24 cellular contexts compared by ENCODE assay signal in the genomic region with DNA sequence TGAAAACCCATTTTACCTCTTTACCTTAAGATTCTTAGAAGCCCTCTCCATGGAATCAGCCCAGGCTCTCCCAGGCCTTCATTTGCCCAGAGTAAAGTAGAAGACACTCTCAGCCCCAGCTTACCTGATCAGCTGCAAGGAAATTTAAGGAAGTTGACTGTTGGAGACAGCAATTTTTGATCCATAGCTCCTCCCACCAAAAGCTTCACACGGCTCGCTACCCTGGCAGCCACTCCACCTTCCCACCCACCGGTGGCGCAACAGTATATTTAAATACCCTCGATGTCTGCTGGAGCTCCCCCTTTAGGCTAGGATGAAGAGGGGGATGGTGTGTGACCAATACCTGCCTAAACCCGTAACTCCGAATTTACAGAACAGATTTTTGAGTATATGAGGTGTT.
DNase-seq lines count a peak whose midpoint lies in the region; FAIRE-seq and TF ChIP-seq lines count a peak whose summit lies in the region.
"Had no signal": no experiment of that assay in that cellular context is flagged by ENCODE, and none has a peak within 500 bp of the region (broad histone marks: within the 10 kb centered on the region; RNA-seq: fewer than 3 reads in every experiment).

No MANE protein-coding gene starts in this region.

- intact Hi-C loops in kidney (cut with DNase I) = no loop called here
- intact Hi-C loops in esophagus muscularis mucosa (cut with DNase I) = no loop called here

- H4K20me1 ChIP-seq in H1 (replicated peaks in 1 of 2; ENCODE audit: control insufficient read depth in 1 of 2, insufficient read depth in 2 of 2, low read length in 2 of 2) = no peaks in the 10 kb centered on the region

- H3K27me3 ChIP-seq in HUES64 (ENCODE audit: insufficient read depth, low read length) = peaks cover 17% of the 10 kb centered on the region
- H3K27me3 ChIP-seq in H1 (replicated peaks in 1 of 4; ENCODE audit: control insufficient read depth in 3 of 4, extremely low read depth in 1 of 4, insufficient read depth in 3 of 4, low read length in 3 of 4) = peaks cover 0 to 2% (median 0%) of the 10 kb centered on the region in 4 experiments; a peak in 3 of 7 replicates
- H3K27me3 ChIP-seq in esophagus muscularis mucosa = peaks cover 0 to 1% (median 0%) of the 10 kb centered on the region in 4 donors
- H3K27me3 ChIP-seq: cardiac muscle cell, foreskin keratinocyte, tibial artery had no signal

- no peak overlapping the region for H4K5ac ChIP-seq in H1 (ENCODE audit: insufficient read length, low read depth, low read length)

- peaks cover 45% of the 10 kb centered on the region for H3K4me1 ChIP-seq in HUES64 (ENCODE audit: insufficient read depth, low read length)
- H3K4me1 ChIP-seq in H1 (replicated peaks in 1 of 4; ENCODE audit: control insufficient read depth in 3 of 4, insufficient read depth in 4 of 4, low read length in 3 of 4) = peaks cover 4 to 21% (median 12%) of the 10 kb centered on the region in 4 experiments; a peak in 6 of 7 replicates
- no peaks in the 10 kb centered on the region for H3K4me1 ChIP-seq in kidney (ENCODE audit: control insufficient read depth in 1 of 2, insufficient read depth in 1 of 2, low read depth in 1 of 2, low read length in 2 of 2)
- H3K4me1 ChIP-seq in esophagus muscularis mucosa = no peaks in the 10 kb centered on the region
- H3K4me1 ChIP-seq: tibial artery had no signal

- no peak overlapping the region for H3K27ac ChIP-seq in HUES64 (ENCODE audit: low read depth, low read length)
- H3K27ac ChIP-seq in H1 (ENCODE audit: low read depth, low read length) = no peak overlapping the region
- H3K27ac ChIP-seq in kidney (ENCODE audit: low read depth in 2 of 2, low read length in 2 of 2) = no peak overlapping the region
- no peak overlapping the region for H3K27ac ChIP-seq in esophagus muscularis mucosa (replicated peaks in 1 of 4)
- H3K27ac ChIP-seq: cardiac muscle cell, foreskin keratinocyte, RWPE1, skin epidermis, tibial artery had no signal

- H2BK15ac ChIP-seq in H1 (ENCODE audit: low read length) = no peak overlapping the region

- CTCF ChIA-PET in H1 (lab: Charles Lee; ENCODE audit: partially characterized antibody) = interaction anchor here (0.7 to 1.7 kb wide), 11 partner anchors 8 to 213 kb away, joined by 3 to 9 read pairs (median 4); no protein-coding TSS in a partner anchor

- no peak overlapping the region for H4K8ac ChIP-seq in H1 (ENCODE audit: extremely low read depth, insufficient read depth, low read length)

- no peak overlapping the region for H2BK5ac ChIP-seq in H1 (ENCODE audit: low read depth, low read length)

- 47% methylated on average over 6 of the region's 7 CpGs for WGBS in HUES64
- 11% methylated on average over 7 of the region's 7 CpGs; no CpG with 5 or more reads in 1 of the 2 experiments for WGBS in H1 (ENCODE audit: extremely low coverage in 1 of 2, insufficient coverage in 1 of 2, insufficient read length in 1 of 2, insufficient replicate concordance in 2 of 2, low coverage in 1 of 2, low lambda C conversion rate in 2 of 2, missing lambda C conversion rate in 1 of 2), 2 experiments
- WGBS in esophagus muscularis mucosa = 59% methylated on average over 7 of the region's 7 CpGs

- no peak overlapping the region for H3K56ac ChIP-seq in H1 (replicated peaks; ENCODE audit: insufficient read length, low read depth, low read length)

- no peaks in the 10 kb centered on the region for H3K79me1 ChIP-seq in H1 (ENCODE audit: low read depth, low read length)

- H3K9ac ChIP-seq in HUES64 (ENCODE audit: low read depth, low read length) (no peak overlapping the region), H1 (replicated peaks in 1 of 4; ENCODE audit: extremely low read depth in 1 of 4, low read depth in 3 of 4, low read length in 3 of 4) (no peak overlapping the region), kidney (ENCODE audit: low read length in 2 of 2) (no peak overlapping the region)
- H3K9ac ChIP-seq: SK-N-SH had no signal

- no peak overlapping the region for H2BK20ac ChIP-seq in H1 (ENCODE audit: low read length)

- TF ChIP-seq POLR2A in H1 (IDR thresholded peaks at IDR 0.05; ENCODE audit: control extremely low read depth in 1 of 2, low read depth in 2 of 2, low read length in 2 of 2) (no peak), esophagus muscularis mucosa (IDR thresholded peaks at IDR 0.05; ENCODE audit: low read depth) (no peak)

- no peaks in the 10 kb centered on the region for H3K36me3 ChIP-seq in HUES64 (ENCODE audit: insufficient read depth, low read length)
- H3K36me3 ChIP-seq in H1 (ENCODE audit: control insufficient read depth in 2 of 4, insufficient read depth in 4 of 4, low read length in 3 of 4) = no peaks in the 10 kb centered on the region
- H3K36me3 ChIP-seq in kidney (ENCODE audit: control insufficient read depth in 1 of 2, insufficient read depth in 2 of 2, low read length in 2 of 2) = no peaks in the 10 kb centered on the region
- H3K36me3 ChIP-seq in esophagus muscularis mucosa = no peaks in the 10 kb centered on the region
- H3K36me3 ChIP-seq: cardiac muscle cell, HAP-1, tibial artery had no signal

- H2AK5ac ChIP-seq in H1 (ENCODE audit: low read depth, low read length) = no peak overlapping the region

- no peak overlapping the region for H3K18ac ChIP-seq in H1 (ENCODE audit: extremely low read depth, low read length)

- POLR2A ChIA-PET in H1 (lab: Charles Lee; ENCODE audit: partially characterized antibody) = interaction anchor here (1.2 to 1.7 kb wide), 2 partner anchors 20 to 75 kb away, joined by 3 to 5 read pairs; a partner anchor contains a TSS

- no peaks in the 10 kb centered on the region for H3K23me2 ChIP-seq in H1 (ENCODE audit: low read depth, low read length)

- H3K9me3 ChIP-seq in HUES64 (ENCODE audit: insufficient read depth, low read depth, low read length) (no peaks in the 10 kb centered on the region), H1 (ENCODE audit: insufficient read depth in 2 of 2, low read depth in 1 of 2, low read length in 1 of 2) (no peaks in the 10 kb centered on the region), kidney (ENCODE audit: control insufficient read depth in 1 of 2, low read length in 2 of 2) (no peaks in the 10 kb centered on the region), esophagus muscularis mucosa (no peaks in the 10 kb centered on the region)
- H3K9me3 ChIP-seq: HAP-1, mucosa of descending colon, SK-N-SH, tibial artery had no signal

- H4K91ac ChIP-seq in H1 (replicated peaks; ENCODE audit: insufficient read length, low read length) = no peak overlapping the region

- H3K79me2 ChIP-seq in H1 (ENCODE audit: control insufficient read depth in 1 of 2, insufficient read depth in 2 of 2, low read length in 2 of 2) = no peaks in the 10 kb centered on the region

- TF ChIP-seq RAD21 in H1 (IDR thresholded peaks at IDR 0.05 in 1 of 2, conservative IDR thresholded peaks at IDR 0.05 in 1 of 2; ENCODE audit: low read depth in 2 of 2, low read length in 2 of 2) = peak; percentile 11 to 34; a peak in 3 of 4 replicates

- H2AFZ ChIP-seq in H1 (ENCODE audit: low read length) = no peak overlapping the region

- peak overlapping the region; percentile 64 to 81 for H3K4me2 ChIP-seq in H1 (ENCODE audit: insufficient read depth in 1 of 2, low read depth in 2 of 2, low read length in 2 of 2)
- H3K4me2 ChIP-seq: SK-N-SH had no signal

- TF ChIP-seq CTCF in H1 (IDR thresholded peaks at IDR 0.05; ENCODE audit: control extremely low read depth in 1 of 3, insufficient read depth in 1 of 3, low read depth in 1 of 3, low read length in 3 of 3) = peak; percentile 42 to 83 (median 53)
- no peak for TF ChIP-seq CTCF in kidney (IDR thresholded peaks at IDR 0.05; ENCODE audit: borderline replicate concordance, extremely low read depth, insufficient read depth)
- no peak for TF ChIP-seq CTCF in esophagus muscularis mucosa (IDR thresholded peaks at IDR 0.05)

- peak overlapping the region; percentile 36; the same call in 1 of the 2 replicates for H3K4me3 ChIP-seq in HUES64 (ENCODE audit: low read length)
- H3K4me3 ChIP-seq in H1 (ENCODE audit: extremely low read depth in 1 of 4, insufficient read depth in 2 of 4, low read depth in 3 of 4, low read length in 4 of 4) = peak overlapping the region in 1 of 4 experiments; percentile 57; a peak in 2 of 8 replicates
- H3K4me3 ChIP-seq in kidney (ENCODE audit: low read length in 2 of 2) = no peak overlapping the region
- no peak overlapping the region for H3K4me3 ChIP-seq in esophagus muscularis mucosa
- H3K4me3 ChIP-seq: cardiac muscle cell, GM12878, HAP-1, mucosa of descending colon, skin epidermis, tibial artery had no signal

- H3K23ac ChIP-seq in H1 (ENCODE audit: insufficient read length) = no peak overlapping the region

- TF ChIP-seq EP300 in H1 (IDR thresholded peaks at IDR 0.05; ENCODE audit: borderline replicate concordance in 1 of 2, low read depth in 2 of 2, low read length in 2 of 2) (no peak), esophagus muscularis mucosa (IDR thresholded peaks at IDR 0.05) (no peak)

- no peak overlapping the region for H3K14ac ChIP-seq in H1 (ENCODE audit: insufficient read length)

- no peak overlapping the region for H2BK12ac ChIP-seq in H1 (ENCODE audit: low read depth, low read length)

- no peak overlapping the region for H3K4ac ChIP-seq in H1 (replicated peaks; ENCODE audit: insufficient read length, low read depth, low read length)

- DNase-seq in ELF-1 (ENCODE audit: low read depth, low spot score) = peak; percentile 91
- peak in 1 of 2 experiments; percentile 47 for DNase-seq in H1 (ENCODE audit: low read depth in 1 of 2, low spot score in 2 of 2)
- peak; percentile 31 for DNase-seq in kidney
- no peak for DNase-seq in Kasumi-1 (lab: John Stamatoyannopoulos, UW)
- no peak for DNase-seq in GOT3 (lab: John Stamatoyannopoulos, UW)
- DNase-seq in esophagus muscularis mucosa (ENCODE audit: extremely low spot score) = no peak
- DNase-seq in NCI-H524 treated with DMSO at 0.1 percent for 48 hours (lab: John Stamatoyannopoulos, UW) = no peak
- DNase-seq: ACHN; activated CD4-positive, alpha-beta T cell treated with anti-CD3 and anti-CD28 coated beads, Interleukin-2, amount 50 U/mL, for 48 hours; amygdala; C1 segment of cervical spinal cord; foreskin keratinocyte; mucosa of descending colon; NCI-H1694; SK-N-SH; stimulated activated naive CD8-positive, alpha-beta T cell treated with anti-CD3 and anti-CD28 coated beads, Interleukin-15, Interleukin-2, amounts not matched to agents 100 U/mL and 50 U/mL, for 24 hours; tibial artery had no signal

- no peak overlapping the region for H2BK120ac ChIP-seq in H1 (replicated peaks; ENCODE audit: low read depth, low read length)

- FAIRE-seq in H1 (lab: Jason Lieb, UNC) (no peak), kidney (lab: Jason Lieb, UNC) (no peak)
- FAIRE-seq: GM12878, HTR-8/SVneo had no signal

TF ChIP-seq in H1, 55 proteins besides CTCF, POLR2A, EP300 and RAD21:
- TF ChIP-seq, protein P1, sequence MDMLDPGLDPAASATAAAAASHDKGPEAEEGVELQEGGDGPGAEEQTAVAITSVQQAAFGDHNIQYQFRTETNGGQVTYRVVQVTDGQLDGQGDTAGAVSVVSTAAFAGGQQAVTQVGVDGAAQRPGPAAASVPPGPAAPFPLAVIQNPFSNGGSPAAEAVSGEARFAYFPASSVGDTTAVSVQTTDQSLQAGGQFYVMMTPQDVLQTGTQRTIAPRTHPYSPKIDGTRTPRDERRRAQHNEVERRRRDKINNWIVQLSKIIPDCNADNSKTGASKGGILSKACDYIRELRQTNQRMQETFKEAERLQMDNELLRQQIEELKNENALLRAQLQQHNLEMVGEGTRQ (IDR thresholded peaks at IDR 0.05; ENCODE audit: low read length) = no peak
- peak; percentile 92 for TF ChIP-seq CEBPB (IDR thresholded peaks at IDR 0.05; ENCODE audit: low read depth, low read length)

Comparison
In these comparisons a context has a peak if more than half of its experiments do, and no peak if none do; other contexts are left out.
1. DNase-seq: peak in ELF-1 (single experiment) and kidney (single experiment); none in Kasumi-1 (0 of 2), GOT3 (single experiment), esophagus muscularis mucosa (single experiment) and NCI-H524 treated with DMSO at 0.1 percent for 48 hours (single experiment).
2. CTCF ChIP-seq: peak in H1 (3 of 3); none in kidney (single experiment) and esophagus muscularis mucosa (0 of 3).